ENCODE assay signal across 18 cellular contexts in the genomic region with DNA sequence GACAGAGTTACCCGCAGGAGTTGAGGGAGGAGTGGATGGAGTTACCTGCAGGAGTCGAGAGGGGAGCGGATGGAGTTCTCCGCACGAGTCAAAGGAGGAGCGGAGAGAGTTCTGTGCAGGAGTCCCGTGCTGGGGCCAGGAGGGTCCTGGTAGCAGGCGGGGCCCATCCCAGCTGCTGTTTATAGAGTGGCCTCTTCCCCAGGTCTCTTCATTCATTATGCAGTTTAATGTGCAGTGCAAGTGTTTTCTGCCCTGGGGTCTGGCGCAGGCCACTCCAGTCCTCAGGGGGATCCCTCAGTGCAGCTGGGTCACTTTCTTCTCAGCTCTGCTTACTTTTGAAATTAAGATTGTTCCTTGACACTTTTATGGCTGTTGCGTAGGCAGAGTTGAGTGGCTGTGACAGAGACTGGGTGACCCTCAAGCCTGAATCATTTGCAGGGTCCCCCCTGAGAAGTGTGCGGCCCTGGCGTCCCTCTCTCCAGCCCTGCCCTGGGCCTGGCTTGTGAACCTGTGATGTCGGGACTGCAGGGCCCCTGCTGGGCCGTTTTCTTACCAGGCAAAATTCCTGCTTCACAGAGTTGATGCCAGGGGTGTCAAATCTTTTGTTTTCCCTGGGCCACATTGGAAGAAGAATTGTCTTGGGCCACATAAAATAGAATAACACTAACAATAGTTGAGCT. TPM values are rescaled to one million over a fixed set of nuclear protein-coding genes. Genes with fewer than 3 reads are reported as not detected.
DNase-seq lines count a peak whose midpoint lies in the region; ATAC-seq and TF ChIP-seq lines count a peak whose summit lies in the region.
"Had no signal": no experiment of that assay in that cellular context is flagged by ENCODE, and none has a peak within 500 bp of the region (broad histone marks: within the 10 kb centered on the region; RNA-seq: fewer than 3 reads in every experiment).

No MANE protein-coding gene starts in this region.

- peaks cover 29% of the 10 kb centered on the region for H3K4me1 Mint-ChIP-seq in CD14-positive monocyte
- H3K4me1 Mint-ChIP-seq in chondrocyte (ENCODE audit: low read depth) = no peaks in the 10 kb centered on the region

- no peaks in the 10 kb centered on the region for H3K9me3 ChIP-seq in mucosa of descending colon
- H3K9me3 ChIP-seq: HAP-1 had no signal

- no peaks in the 10 kb centered on the region for H3K36me3 ChIP-seq in mucosa of descending colon (ENCODE audit: low read depth)

- H3K9me3 Mint-ChIP-seq in CD14-positive monocyte (peaks cover 13 to 27% (median 18%) of the 10 kb centered on the region in 7 donors), chondrocyte (ENCODE audit: low read depth) (no peaks in the 10 kb centered on the region)

- no peak overlapping the region for H3K4me3 ChIP-seq in mucosa of descending colon
- H3K4me3 ChIP-seq: HAP-1, PC-9 had no signal

- DNase-seq in CD14-positive monocyte (ENCODE audit: low spot score) = no peak
- peak; percentile 40 for DNase-seq in ELF-1 (ENCODE audit: low read depth, low spot score)
- DNase-seq in chondrocyte (ENCODE audit: low spot score) = peak; percentile 68
- peak in 2 of 3 donors; percentile 3 for DNase-seq in mucosa of descending colon
- no peak for DNase-seq in NOMO-1 treated with dmso at 0.1 percent for 144 hours (lab: John Stamatoyannopoulos, UW; ENCODE audit: unreplicated experiment)
- DNase-seq in left lobe of liver (ENCODE audit: low spot score) = no peak
- DNase-seq: COR-L47, DMS153, MV-4-11, NCI-H1417 treated with DMSO at 0.1 percent for 48 hours, NCI-H2029 treated with DMSO at 0.1 percent for 48 hours, NCI-H2171 treated with DMSO at 0.1 percent for 48 hours, NCI-H774, PC-9 had no signal

- ATAC-seq in mucosa of descending colon (no peak), GM21723 (IDR thresholded peaks at IDR 0.05; ENCODE audit: unreplicated experiment) (no peak), left lobe of liver (no peak), GM19467 (IDR thresholded peaks at IDR 0.05; ENCODE audit: unreplicated experiment) (no peak)

- H3K4me1 ChIP-seq in mucosa of descending colon (ENCODE audit: low read depth) = no peaks in the 10 kb centered on the region
- H3K4me1 ChIP-seq: HAP-1 had no signal

- H3K27me3 Mint-ChIP-seq in CD14-positive monocyte (ENCODE audit: low read depth in 3 of 3) = peaks cover 0 to 2% (median 0%) of the 10 kb centered on the region in 3 donors
- no peaks in the 10 kb centered on the region for H3K27me3 Mint-ChIP-seq in chondrocyte (ENCODE audit: low read depth)

- TF ChIP-seq CTCF in CD14-positive monocyte (IDR thresholded peaks at IDR 0.05) (no peak), chondrocyte (IDR thresholded peaks at IDR 0.05) (no peak), mucosa of descending colon (IDR thresholded peaks at IDR 0.05) (no peak)

- H3K36me3 Mint-ChIP-seq in CD14-positive monocyte = peaks cover 41 to 64% of the 10 kb centered on the region in 2 donors
- peaks cover 7% of the 10 kb centered on the region for H3K36me3 Mint-ChIP-seq in chondrocyte (ENCODE audit: low read depth)

- H3K27ac Mint-ChIP-seq in CD14-positive monocyte (peak overlapping the region in 5 of 7 donors; percentile 40 to 73 (median 56)), chondrocyte (ENCODE audit: unreplicated experiment) (no peak overlapping the region)

- intact Hi-C loops in CD14-positive monocyte (cut with micrococcal nuclease) = no loop called here
- intact Hi-C loops in mucosa of descending colon (cut with DNase I, micrococcal nuclease) = no loop called here

- H3K4me3 Mint-ChIP-seq in CD14-positive monocyte = no peak overlapping the region
- no peak overlapping the region for H3K4me3 Mint-ChIP-seq in chondrocyte (ENCODE audit: unreplicated experiment)

RNA-seq across cellular contexts. Expression of gene TFDP1, which starts 17.9 kb away (rescaled TPM):
- 10 to 100 TPM; 37.6 to 54.0 TPM for polyA plus RNA-seq in CD14-positive monocyte
- total RNA-seq in chondrocyte (52.8 to 76.0 TPM (median 54.3 TPM) in 3 replicates), mucosa of descending colon (10 to 100 TPM; 52.7 to 66.4 (median 54.3) TPM), left lobe of liver (23.5 TPM)

RNA-seq across cellular contexts. Expression of gene ATP4B, which starts 55.6 kb away (rescaled TPM):
- not detected for polyA plus RNA-seq in CD14-positive monocyte
- total RNA-seq in chondrocyte (not detected in 3 replicates), mucosa of descending colon (under 1 TPM in 1 of 3 donors, not detected in 2; 0.19 TPM), left lobe of liver (not detected)
- total RNA-seq: NCI-H460, PC-9 had no signal

Comparison
In these comparisons a context has a peak if more than half of its experiments do, and no peak if none do; other contexts are left out.
1. DNase-seq: peak in ELF-1 (single experiment), chondrocyte (single experiment) and mucosa of descending colon (2 of 3); none in CD14-positive monocyte (single experiment), NOMO-1 treated with dmso at 0.1 percent for 144 hours (single experiment) and left lobe of liver (single experiment).